ENCODE assay signal across 12 cellular contexts in the genomic region with DNA sequence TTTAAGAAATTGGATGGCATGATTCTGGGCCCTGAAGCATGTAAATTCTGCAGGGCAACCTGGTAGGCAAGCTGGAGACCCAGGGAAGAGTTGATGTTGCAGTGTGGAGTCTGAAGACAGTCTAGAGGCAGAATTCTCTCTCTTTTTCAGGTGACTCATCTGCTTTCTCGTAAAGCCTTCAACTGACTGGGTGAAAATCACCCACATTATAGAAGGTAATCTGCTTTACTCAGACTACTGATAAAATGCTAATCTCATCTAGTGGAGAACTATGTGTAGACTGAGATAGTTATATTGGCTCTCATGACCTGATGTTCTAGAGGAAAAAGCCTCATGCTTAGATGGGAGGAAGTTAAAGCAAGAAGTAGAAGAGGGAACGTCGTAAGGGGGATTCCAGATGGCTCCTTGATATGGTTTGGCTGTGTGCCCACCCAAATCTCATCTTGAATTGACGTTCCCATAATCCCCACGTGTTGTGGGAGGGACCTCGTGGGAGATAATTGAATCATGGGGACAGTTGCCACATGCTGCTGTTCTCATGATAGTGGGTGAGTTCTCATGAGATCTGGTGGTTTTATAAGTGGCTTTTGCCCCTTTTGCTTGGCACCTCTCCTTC.
DNase-seq lines count a peak whose midpoint lies in the region; ATAC-seq and TF ChIP-seq lines count a peak whose summit lies in the region.
"Had no signal": no experiment of that assay in that cellular context is flagged by ENCODE, and none has a peak within 500 bp of the region (broad histone marks: within the 10 kb centered on the region; RNA-seq: fewer than 3 reads in every experiment).

No MANE protein-coding gene starts in this region.

- TF ChIP-seq CTCF in GM12865 (IDR thresholded peaks at IDR 0.05; ENCODE audit: insufficient read depth, low read depth, low read length, missing control alignments) = no peak
- no peak for TF ChIP-seq CTCF in MCF 10A (IDR thresholded peaks at IDR 0.05; ENCODE audit: unreplicated experiment)

- DNase-seq in GM12865 (ENCODE audit: low read depth) (peak; percentile 12), H4 (ENCODE audit: low spot score) (no peak), ureter (ENCODE audit: low spot score) (no peak), MCF 10A (ENCODE audit: unreplicated experiment) (no peak), islet precursor cell (no peak)
- DNase-seq in activated CD4-positive, alpha-beta T cell treated with anti-CD3 and anti-CD28 coated beads for 4 hours = peak; percentile 11
- DNase-seq in activated naive CD4-positive, alpha-beta T cell treated with anti-CD3 and anti-CD28 coated beads, Interleukin-2, amount 50 U/mL, for 72 hours (ENCODE audit: low spot score in 2 of 2) = peak; percentile 9 to 57
- DNase-seq in stimulated activated CD4-positive, alpha-beta T cell treated with anti-CD3 and anti-CD28 coated beads, Interleukin-4, amount 100 ng/mL, for 24 hours = peak; percentile 61
- DNase-seq: C1 segment of cervical spinal cord, nucleus accumbens, stomach had no signal

- no peak overlapping the region for H3K4me3 ChIP-seq in GM12865 (ENCODE audit: low read depth, low read length)
- H3K4me3 ChIP-seq: stomach had no signal

- H3K4me1 Mint-ChIP-seq in MCF 10A (ENCODE audit: insufficient read depth, unreplicated experiment) = no peaks in the 10 kb centered on the region

- H3K36me3 Mint-ChIP-seq in activated naive CD4-positive, alpha-beta T cell treated with anti-CD3 and anti-CD28 coated beads, Interleukin-2, amount 50 U/mL, for 72 hours = peaks cover 0 to 21% of the 10 kb centered on the region in 2 donors
- no peaks in the 10 kb centered on the region for H3K36me3 Mint-ChIP-seq in MCF 10A (ENCODE audit: insufficient read depth, unreplicated experiment)
- H3K36me3 Mint-ChIP-seq: brain had no signal

- CTCF ChIA-PET in MCF 10A (lab: Yijun Ruan, JAX) = no interaction called here

- POLR2A ChIA-PET in MCF 10A (lab: Yijun Ruan, JAX) = no interaction called here

- BruUV-seq in MCF 10A (replicated peaks; lab: Mats Ljungman, UMichigan) = no TSS peak

- H3K4me3 Mint-ChIP-seq in MCF 10A (ENCODE audit: unreplicated experiment) = no peak overlapping the region
- H3K4me3 Mint-ChIP-seq: brain had no signal

- H3K27ac Mint-ChIP-seq in activated naive CD4-positive, alpha-beta T cell treated with anti-CD3 and anti-CD28 coated beads, Interleukin-2, amount 50 U/mL, for 72 hours = peak overlapping the region; percentile 75 to 87
- H3K27ac Mint-ChIP-seq in MCF 10A (ENCODE audit: low read depth, unreplicated experiment) = no peak overlapping the region

- ATAC-seq in activated naive CD4-positive, alpha-beta T cell treated with anti-CD3 and anti-CD28 coated beads, Interleukin-2, amount 50 U/mL, for 72 hours = peak; percentile 89 to 91

- no peaks in the 10 kb centered on the region for H3K27me3 Mint-ChIP-seq in MCF 10A (ENCODE audit: insufficient read depth, unreplicated experiment)

- H3K9me3 Mint-ChIP-seq in activated naive CD4-positive, alpha-beta T cell treated with anti-CD3 and anti-CD28 coated beads, Interleukin-2, amount 50 U/mL, for 72 hours = peaks cover 0 to 13% of the 10 kb centered on the region in 2 donors
- no peaks in the 10 kb centered on the region for H3K9me3 Mint-ChIP-seq in MCF 10A (ENCODE audit: unreplicated experiment)
- H3K9me3 Mint-ChIP-seq: brain had no signal

- intact Hi-C loops in MCF 10A (cut with micrococcal nuclease) = no loop called here

Comparison
In these comparisons a context has a peak if more than half of its experiments do, and no peak if none do; other contexts are left out.
1. DNase-seq: peak in GM12865 (single experiment), activated CD4-positive, alpha-beta T cell treated with anti-CD3 and anti-CD28 coated beads for 4 hours (2 of 2), activated naive CD4-positive, alpha-beta T cell treated with anti-CD3 and anti-CD28 coated beads, Interleukin-2, amount 50 U/mL, for 72 hours (2 of 2) and stimulated activated CD4-positive, alpha-beta T cell treated with anti-CD3 and anti-CD28 coated beads, Interleukin-4, amount 100 ng/mL, for 24 hours (single experiment); none in H4 (single experiment), ureter (single experiment), MCF 10A (single experiment) and islet precursor cell (single experiment).